In genomic region chr1:28450561-28450960, GRCh38 we compare ENCODE assay signal across 1 cellular context.
TF ChIP-seq lines count a peak whose summit lies in the region.

No MANE protein-coding gene starts in this region.

TF ChIP-seq in endothelial cell of umbilical vein, 7 proteins besides CTCF, POLR2A, EP300 and RAD21 (continued from another document):
- TF ChIP-seq MAX (IDR thresholded peaks at IDR 0.05; ENCODE audit: insufficient read depth, insufficient read length), result no peak
- TF ChIP-seq FOS (IDR thresholded peaks at IDR 0.05; ENCODE audit: borderline replicate concordance, insufficient read depth, low read length), result no peak
- no peak for TF ChIP-seq MYC (IDR thresholded peaks at IDR 0.05; ENCODE audit: low read depth, low read length)
- no peak for TF ChIP-seq EZH2 (IDR thresholded peaks at IDR 0.05; ENCODE audit: borderline replicate concordance, low read depth, low read length, severe bottlenecking)
